8 cellular contexts compared by ENCODE assay signal in genomic region chr1:43976045-43976444, GRCh38. TPM values are rescaled to one million over a fixed set of nuclear protein-coding genes. Genes with fewer than 3 reads are reported as not detected.
A peak's percentile ranks its signal among the peaks of the same experiment; 100 is the strongest.
DNase-seq lines count a peak whose midpoint lies in the region; ATAC-seq and TF ChIP-seq lines count a peak whose summit lies in the region.

No MANE protein-coding gene starts in this region.

- H3K36me3 ChIP-seq in left lung = peaks cover 5 to 38% of the 10 kb centered on the region in 2 donors
- peaks cover 12 to 36% (median 15%) of the 10 kb centered on the region in 3 donors for H3K36me3 ChIP-seq in tibial artery

- CTCF ChIA-PET in activated CD8-positive, alpha-beta memory T cell treated with anti-CD3 and anti-CD28 coated beads, Interleukin-2, amount 10 ng/mL, durations not matched to agents 7 days and 5 days (lab: Charles Lee) = interaction anchor here (1.7 to 2.4 kb wide), 4 partner anchors 15 to 213 kb away, joined by 5 to 10 read pairs (median 7); partner anchors contain the start of gene CCDC24

- intact Hi-C loops in left lung (cut with DNase I) (no loop called here), tibial artery (cut with DNase I; ENCODE audit: low total_unique reads) (no loop called here)

- DNase-seq in activated CD8-positive, alpha-beta memory T cell treated with anti-CD3 and anti-CD28 coated beads, Interleukin-2, amount 10 ng/mL, durations not matched to agents 7 days and 5 days = no peak
- DNase-seq in activated CD8-positive, alpha-beta memory T cell treated with anti-CD3 and anti-CD28 coated beads for 24 hours = no peak
- no peak for DNase-seq in activated naive CD8-positive, alpha-beta T cell treated with anti-CD3 and anti-CD28 coated beads, Interleukin-2, amount 10 ng/mL, durations not matched to agents 7 days and 5 days
- no peak for DNase-seq in left lung
- no peak for DNase-seq in tibial artery
- no peak for DNase-seq in ureter (ENCODE audit: low spot score)
- DNase-seq in stimulated activated CD4-positive, alpha-beta T cell treated with anti-CD3 and anti-CD28 coated beads, Interleukin-1b, Interleukin-23, amount 100 ng/mL, for 48 hours = no peak

- H3K27ac ChIP-seq in left lung (peak overlapping the region in 1 of 2 donors; percentile 99), tibial artery (peak overlapping the region; percentile 83 to 94)

- POLR2A ChIA-PET in activated naive CD8-positive, alpha-beta T cell treated with anti-CD3 and anti-CD28 coated beads, Interleukin-2, amount 10 ng/mL, durations not matched to agents 7 days and 5 days (lab: Charles Lee) = interaction anchor here (1.5 to 2.4 kb wide), 5 partner anchors 15 to 326 kb away, joined by 4 to 23 read pairs (median 12); partner anchors contain the start of genes CCDC24, IPO13, KDM4A and SLC6A9

- no peaks in the 10 kb centered on the region for H3K27me3 ChIP-seq in left lung
- H3K27me3 ChIP-seq in tibial artery = no peaks in the 10 kb centered on the region

- peaks cover 24% of the 10 kb centered on the region for H3K36me3 Mint-ChIP-seq in activated CD8-positive, alpha-beta memory T cell treated with anti-CD3 and anti-CD28 coated beads, Interleukin-2, amount 10 ng/mL, durations not matched to agents 7 days and 5 days
- peaks cover 16% of the 10 kb centered on the region for H3K36me3 Mint-ChIP-seq in activated naive CD8-positive, alpha-beta T cell treated with anti-CD3 and anti-CD28 coated beads, Interleukin-2, amount 10 ng/mL, durations not matched to agents 7 days and 5 days

- TF ChIP-seq CTCF in left lung (IDR thresholded peaks at IDR 0.05) = no peak
- no peak for TF ChIP-seq CTCF in tibial artery (IDR thresholded peaks at IDR 0.05)

- peak overlapping the region; percentile 83 for H3K4me3 Mint-ChIP-seq in activated CD8-positive, alpha-beta memory T cell treated with anti-CD3 and anti-CD28 coated beads, Interleukin-2, amount 10 ng/mL, durations not matched to agents 7 days and 5 days
- peak overlapping the region; percentile 86 for H3K4me3 Mint-ChIP-seq in activated naive CD8-positive, alpha-beta T cell treated with anti-CD3 and anti-CD28 coated beads, Interleukin-2, amount 10 ng/mL, durations not matched to agents 7 days and 5 days

- peak overlapping the region; percentile 90 for H3K27ac Mint-ChIP-seq in activated CD8-positive, alpha-beta memory T cell treated with anti-CD3 and anti-CD28 coated beads, Interleukin-2, amount 10 ng/mL, durations not matched to agents 7 days and 5 days
- peak overlapping the region; percentile 88 for H3K27ac Mint-ChIP-seq in activated naive CD8-positive, alpha-beta T cell treated with anti-CD3 and anti-CD28 coated beads, Interleukin-2, amount 10 ng/mL, durations not matched to agents 7 days and 5 days

- H3K9me3 Mint-ChIP-seq in activated CD8-positive, alpha-beta memory T cell treated with anti-CD3 and anti-CD28 coated beads, Interleukin-2, amount 10 ng/mL, durations not matched to agents 7 days and 5 days (ENCODE audit: low read depth) = no peaks in the 10 kb centered on the region
- no peaks in the 10 kb centered on the region for H3K9me3 Mint-ChIP-seq in activated naive CD8-positive, alpha-beta T cell treated with anti-CD3 and anti-CD28 coated beads, Interleukin-2, amount 10 ng/mL, durations not matched to agents 7 days and 5 days

- no peak for ATAC-seq in activated CD8-positive, alpha-beta memory T cell treated with anti-CD3 and anti-CD28 coated beads, Interleukin-2, amount 10 ng/mL, durations not matched to agents 7 days and 5 days
- no peak for ATAC-seq in activated naive CD8-positive, alpha-beta T cell treated with anti-CD3 and anti-CD28 coated beads, Interleukin-2, amount 10 ng/mL, durations not matched to agents 7 days and 5 days (ENCODE audit: low read depth)
- ATAC-seq in left lung (no peak), HG03521 (IDR thresholded peaks at IDR 0.05; ENCODE audit: unreplicated experiment) (no peak)

- H3K9me3 ChIP-seq in left lung = no peaks in the 10 kb centered on the region
- H3K9me3 ChIP-seq in tibial artery = no peaks in the 10 kb centered on the region

- H3K4me1 ChIP-seq in left lung (peaks cover 36 to 68% of the 10 kb centered on the region in 2 donors), tibial artery (peaks cover 0 to 60% (median 48%) of the 10 kb centered on the region in 4 donors)

- H3K4me3 ChIP-seq in left lung (peak overlapping the region; percentile 87 to 98), tibial artery (peak overlapping the region; percentile 94 to 98)

- peaks cover 56% of the 10 kb centered on the region for H3K4me1 Mint-ChIP-seq in activated CD8-positive, alpha-beta memory T cell treated with anti-CD3 and anti-CD28 coated beads, Interleukin-2, amount 10 ng/mL, durations not matched to agents 7 days and 5 days
- H3K4me1 Mint-ChIP-seq in activated naive CD8-positive, alpha-beta T cell treated with anti-CD3 and anti-CD28 coated beads, Interleukin-2, amount 10 ng/mL, durations not matched to agents 7 days and 5 days = peaks cover 43% of the 10 kb centered on the region

- no peaks in the 10 kb centered on the region for H3K27me3 Mint-ChIP-seq in activated CD8-positive, alpha-beta memory T cell treated with anti-CD3 and anti-CD28 coated beads, Interleukin-2, amount 10 ng/mL, durations not matched to agents 7 days and 5 days
- no peaks in the 10 kb centered on the region for H3K27me3 Mint-ChIP-seq in activated naive CD8-positive, alpha-beta T cell treated with anti-CD3 and anti-CD28 coated beads, Interleukin-2, amount 10 ng/mL, durations not matched to agents 7 days and 5 days

RNA-seq across cellular contexts. Expression of gene ATP6V0B, which starts 1.3 kb away (rescaled TPM):
- 100 to 1,000 TPM; 108 to 139 TPM for total RNA-seq in activated CD8-positive, alpha-beta memory T cell treated with anti-CD3 and anti-CD28 coated beads, Interleukin-2, amount 10 ng/mL, durations not matched to agents 7 days and 5 days
- total RNA-seq in activated naive CD8-positive, alpha-beta T cell treated with anti-CD3 and anti-CD28 coated beads, Interleukin-2, amount 10 ng/mL, durations not matched to agents 7 days and 5 days = 10 to 100 TPM; 90.4 to 94.2 TPM
- total RNA-seq in left lung = 100 to 1,000 TPM; 176 to 239 TPM
- 98.3 TPM for total RNA-seq in ureter

RNA-seq across cellular contexts. Expression of gene B4GALT2, which starts 3.0 kb away (rescaled TPM):
- 10 to 100 TPM; 20.1 to 25.5 TPM for total RNA-seq in activated CD8-positive, alpha-beta memory T cell treated with anti-CD3 and anti-CD28 coated beads, Interleukin-2, amount 10 ng/mL, durations not matched to agents 7 days and 5 days
- 10 to 100 TPM; 12.5 to 13.3 TPM for total RNA-seq in activated naive CD8-positive, alpha-beta T cell treated with anti-CD3 and anti-CD28 coated beads, Interleukin-2, amount 10 ng/mL, durations not matched to agents 7 days and 5 days
- total RNA-seq in left lung = 10 to 100 TPM; 39.1 to 50.1 TPM
- 39.7 TPM for total RNA-seq in ureter

RNA-seq across cellular contexts. Expression of gene DPH2, which starts 6.2 kb away (rescaled TPM):
- 10 to 100 TPM; 28.1 to 39.8 TPM for total RNA-seq in activated CD8-positive, alpha-beta memory T cell treated with anti-CD3 and anti-CD28 coated beads, Interleukin-2, amount 10 ng/mL, durations not matched to agents 7 days and 5 days
- 10 to 100 TPM; 26.7 to 28.2 TPM for total RNA-seq in activated naive CD8-positive, alpha-beta T cell treated with anti-CD3 and anti-CD28 coated beads, Interleukin-2, amount 10 ng/mL, durations not matched to agents 7 days and 5 days
- total RNA-seq in left lung = 10 to 100 TPM; 13.5 to 23.4 TPM
- 32.2 TPM for total RNA-seq in ureter

RNA-seq across cellular contexts. Expression of gene CCDC24, which starts 15.4 kb away (rescaled TPM):
- total RNA-seq in activated CD8-positive, alpha-beta memory T cell treated with anti-CD3 and anti-CD28 coated beads, Interleukin-2, amount 10 ng/mL, durations not matched to agents 7 days and 5 days = 1 to 10 TPM; 1.3 to 1.5 TPM
- total RNA-seq in activated naive CD8-positive, alpha-beta T cell treated with anti-CD3 and anti-CD28 coated beads, Interleukin-2, amount 10 ng/mL, durations not matched to agents 7 days and 5 days = 1 to 10 TPM; 1.3 to 3.2 TPM
- total RNA-seq in left lung = 10 to 100 TPM in 1 of 2 donors, 1 to 10 TPM in 1; 9.9 to 13.7 TPM
- total RNA-seq in ureter = 22.6 TPM

RNA-seq across cellular contexts. Expression of gene IPO13, which starts 29.3 kb away (rescaled TPM):
- 10 to 100 TPM; 25.3 to 29.4 TPM for total RNA-seq in activated CD8-positive, alpha-beta memory T cell treated with anti-CD3 and anti-CD28 coated beads, Interleukin-2, amount 10 ng/mL, durations not matched to agents 7 days and 5 days
- total RNA-seq in activated naive CD8-positive, alpha-beta T cell treated with anti-CD3 and anti-CD28 coated beads, Interleukin-2, amount 10 ng/mL, durations not matched to agents 7 days and 5 days = 10 to 100 TPM; 24.1 to 24.4 TPM
- 10 to 100 TPM; 26.8 to 33.4 TPM for total RNA-seq in left lung
- 22.1 TPM for total RNA-seq in ureter
